ENCODE assay signal across 7 cellular contexts in the genomic region with DNA sequence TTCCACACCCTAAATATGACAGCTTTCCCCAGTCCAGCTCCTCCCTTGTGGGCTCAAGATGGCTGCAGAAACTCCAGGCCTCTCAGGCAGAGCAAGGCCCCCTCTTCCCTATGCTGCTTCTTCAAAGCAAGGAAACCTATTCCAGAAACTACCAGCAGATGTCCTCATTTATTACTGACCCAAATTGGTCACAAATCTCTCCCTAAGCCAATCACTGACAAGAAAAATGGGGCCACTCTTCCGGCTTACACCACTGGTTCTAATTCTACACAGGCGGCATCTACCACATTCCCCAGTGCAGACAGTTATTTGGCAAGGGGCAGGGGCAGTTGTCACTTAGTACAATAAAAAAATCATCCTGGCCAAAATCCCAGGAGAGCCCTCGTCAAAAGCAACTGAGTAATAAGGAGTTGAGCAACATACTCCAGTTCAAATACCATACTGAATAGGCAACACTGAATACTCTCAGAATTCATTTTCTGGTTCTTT.
DNase-seq lines count a peak whose midpoint lies in the region; ATAC-seq and TF ChIP-seq lines count a peak whose summit lies in the region.

No MANE protein-coding gene starts in this region.

- peaks cover 29% of the 10 kb centered on the region for H3K4me1 Mint-ChIP-seq in activated B cell treated with CpG ODN at 0.5 μM for 24 hours

- peak; percentile 71 for DNase-seq in GF-D8 (lab: John Stamatoyannopoulos, UW)
- peak; percentile 86 for DNase-seq in IMR-90
- DNase-seq in activated B cell treated with CpG ODN at 0.5 μM for 24 hours, result no peak
- DNase-seq in foreskin melanocyte, result peak; percentile 65
- peak; percentile 39 for DNase-seq in omental fat pad (ENCODE audit: low spot score)
- DNase-seq in activated T-cell treated with anti-CD3 and anti-CD28 coated beads, Interleukin-2, amount 50 U/mL, for 1 hour, result no peak

- no CpG with 5 or more reads among the region's 3 CpGs for WGBS in IMR-90 (ENCODE audit: extremely low coverage in 2 of 2, insufficient read length in 1 of 2), 2 experiments

- no peak overlapping the region for H3K4me3 ChIP-seq in IMR-90 (ENCODE audit: insufficient read depth, low read depth, low read length)

- H3K9ac ChIP-seq in IMR-90 (ENCODE audit: low read depth, low read length), result no peak overlapping the region

- H3K79me1 ChIP-seq in IMR-90 (ENCODE audit: low read depth in 1 of 2, low read length in 2 of 2), result no peaks in the 10 kb centered on the region

- no peak overlapping the region for H2AK9ac ChIP-seq in IMR-90 (replicated peaks; ENCODE audit: low read depth, low read length, poor library complexity)

- H3K9me3 ChIP-seq in IMR-90 (ENCODE audit: control insufficient read depth, insufficient read depth, low read length), result no peaks in the 10 kb centered on the region

- H3K36me3 ChIP-seq in IMR-90 (ENCODE audit: control insufficient read depth, insufficient read depth, low read length), result no peaks in the 10 kb centered on the region

- H3K9me1 ChIP-seq in IMR-90 (ENCODE audit: insufficient read depth, low read length), result no peaks in the 10 kb centered on the region

- POLR2A ChIA-PET in IMR-90 (lab: Charles Lee; ENCODE audit: unreplicated experiment) (no interaction called here), activated B cell treated with CpG ODN at 0.5 μM for 24 hours (lab: Charles Lee) (no interaction called here)

- CTCF ChIA-PET in IMR-90 (lab: Yijun Ruan, JAX) (no interaction called here), activated B cell treated with CpG ODN at 0.5 μM for 24 hours (lab: Charles Lee) (interaction anchor here (1.3 to 1.9 kb wide), 2 partner anchors 151 to 157 kb away, joined by 5 to 6 read pairs; no protein-coding TSS in a partner anchor)

- TF ChIP-seq POLR2A in IMR-90 (IDR thresholded peaks at IDR 0.05; ENCODE audit: low read depth, low read length), result no peak

- no peak overlapping the region for H3K23ac ChIP-seq in IMR-90 (ENCODE audit: low read depth, low read length)

- H3K27me3 Mint-ChIP-seq in activated B cell treated with CpG ODN at 0.5 μM for 24 hours, result no peaks in the 10 kb centered on the region

- no peak overlapping the region for H3K27ac Mint-ChIP-seq in activated B cell treated with CpG ODN at 0.5 μM for 24 hours

- H3K56ac ChIP-seq in IMR-90 (ENCODE audit: extremely low read depth, insufficient read depth, low read length), result no peak overlapping the region

- H3K9me3 Mint-ChIP-seq in activated B cell treated with CpG ODN at 0.5 μM for 24 hours, result no peaks in the 10 kb centered on the region

- H2BK15ac ChIP-seq in IMR-90 (ENCODE audit: low read depth, low read length), result no peak overlapping the region

- H2AFZ ChIP-seq in IMR-90 (replicated peaks; ENCODE audit: low read length, poor library complexity), result peak overlapping the region; percentile 63

- in situ Hi-C loops in IMR-90 (cut with MboI; ENCODE audit: low sequenced_read_pairs), result loop anchor here (10.0 kb wide), 1 partner anchor 144 kb away; no protein-coding TSS in a partner anchor

- intact Hi-C loops in IMR-90 (cut with micrococcal nuclease), result loop anchor here (1.0 to 10.0 kb wide), 3 partner anchors 150 to 846 kb away; no protein-coding TSS in a partner anchor
- intact Hi-C loops in activated B cell treated with CpG ODN at 0.5 μM for 24 hours (cut with micrococcal nuclease), result loop anchor here (1.0 to 10.0 kb wide), 8 partner anchors 139 to 427 kb away; no protein-coding TSS in a partner anchor

- TF ChIP-seq CTCF in IMR-90 (conservative IDR thresholded peaks at IDR 0.05; ENCODE audit: low read depth, low read length) (peak; percentile 43), activated B cell treated with CpG ODN at 0.5 μM for 24 hours (IDR thresholded peaks at IDR 0.05) (peak; percentile 53), omental fat pad (IDR thresholded peaks at IDR 0.05) (peak in 1 of 3 donors; percentile 45)

- H4K5ac ChIP-seq in IMR-90 (ENCODE audit: low read depth, low read length), result no peak overlapping the region

- H3K4me1 ChIP-seq in IMR-90 (ENCODE audit: control insufficient read depth, insufficient read depth, low read length), result peaks cover 6% of the 10 kb centered on the region; the same call in 1 of the 2 replicates

- no peaks in the 10 kb centered on the region for H4K20me1 ChIP-seq in IMR-90 (ENCODE audit: insufficient read depth, low read length)

- BruUV-seq in IMR-90 (replicated peaks; lab: Mats Ljungman, UMichigan), result no TSS peak

- peak; percentile 43 for ATAC-seq in GM21423 (IDR thresholded peaks at IDR 0.05; ENCODE audit: unreplicated experiment)
- peak; percentile 82 for ATAC-seq in IMR-90 (ENCODE audit: low read depth)
- ATAC-seq in activated B cell treated with CpG ODN at 0.5 μM for 24 hours (ENCODE audit: low read depth), result peak; percentile 81
- ATAC-seq in omental fat pad (ENCODE audit: low FRiP score), result peak; percentile 91

- H3K4me3 Mint-ChIP-seq in activated B cell treated with CpG ODN at 0.5 μM for 24 hours, result no peak overlapping the region

- no peak overlapping the region for H2BK5ac ChIP-seq in IMR-90 (ENCODE audit: low read depth, low read length, poor library complexity, severe bottlenecking)

- no peaks in the 10 kb centered on the region for H3K27me3 ChIP-seq in IMR-90 (ENCODE audit: control insufficient read depth, insufficient read depth, low read length)

- H2BK20ac ChIP-seq in IMR-90 (ENCODE audit: low read depth, low read length), result no peak overlapping the region

- H4K91ac ChIP-seq in IMR-90 (ENCODE audit: insufficient read depth, low read depth, low read length), result no peak overlapping the region

- no peak overlapping the region for H3K4ac ChIP-seq in IMR-90 (ENCODE audit: low read depth, low read length)

- no peak overlapping the region; the same call in 1 of the 2 replicates for H3K4me2 ChIP-seq in IMR-90 (ENCODE audit: low read depth, low read length)

- H3K27ac ChIP-seq in IMR-90 (ENCODE audit: insufficient read depth, low read length), result peak overlapping the region; percentile 46; the same call in 1 of the 2 replicates

- no peak overlapping the region for H3K14ac ChIP-seq in IMR-90 (replicated peaks; ENCODE audit: low read depth, low read length)

- H3K18ac ChIP-seq in IMR-90 (ENCODE audit: low read depth, low read length), result no peak overlapping the region

- H4K8ac ChIP-seq in IMR-90 (ENCODE audit: low read depth in 2 of 2, low read length in 2 of 2), result no peak overlapping the region

- no peak overlapping the region for H2AK5ac ChIP-seq in IMR-90 (ENCODE audit: low read depth, low read length)

- dilution Hi-C loops in IMR-90 (cut with HindIII; ENCODE audit: low sequenced_read_pairs, unreplicated experiment), result no loop called here

- no peaks in the 10 kb centered on the region for H3K36me3 Mint-ChIP-seq in activated B cell treated with CpG ODN at 0.5 μM for 24 hours (ENCODE audit: low read depth)

- H2BK120ac ChIP-seq in IMR-90 (ENCODE audit: low read depth, low read length), result no peak overlapping the region

- peak; percentile 25 for TF ChIP-seq RAD21 in IMR-90 (IDR thresholded peaks at IDR 0.05; ENCODE audit: low read length)

TF ChIP-seq in IMR-90, 13 proteins besides CTCF, POLR2A, EP300 and RAD21:
- TF ChIP-seq FOS (IDR thresholded peaks at IDR 0.05; ENCODE audit: low read depth, low read length) (no peak), SMC3 (IDR thresholded peaks at IDR 0.05; ENCODE audit: low read depth, low read length) (peak; percentile 30), CEBPB (IDR thresholded peaks at IDR 0.05; ENCODE audit: low read depth, low read length) (peak; percentile 86)

Comparison
In these comparisons a context has a peak if more than half of its experiments do, and no peak if none do; other contexts are left out.
1. DNase-seq: peak in GF-D8 (single experiment), IMR-90 (single experiment), foreskin melanocyte (single experiment) and omental fat pad (single experiment); none in activated B cell treated with CpG ODN at 0.5 μM for 24 hours (single experiment) and activated T-cell treated with anti-CD3 and anti-CD28 coated beads, Interleukin-2, amount 50 U/mL, for 1 hour (single experiment).
2. Peak in every context shown above with its lines, with median percentiles within 50 percentile points of each other: ATAC-seq.